1 cellular context compared by ENCODE assay signal in the genomic region with DNA sequence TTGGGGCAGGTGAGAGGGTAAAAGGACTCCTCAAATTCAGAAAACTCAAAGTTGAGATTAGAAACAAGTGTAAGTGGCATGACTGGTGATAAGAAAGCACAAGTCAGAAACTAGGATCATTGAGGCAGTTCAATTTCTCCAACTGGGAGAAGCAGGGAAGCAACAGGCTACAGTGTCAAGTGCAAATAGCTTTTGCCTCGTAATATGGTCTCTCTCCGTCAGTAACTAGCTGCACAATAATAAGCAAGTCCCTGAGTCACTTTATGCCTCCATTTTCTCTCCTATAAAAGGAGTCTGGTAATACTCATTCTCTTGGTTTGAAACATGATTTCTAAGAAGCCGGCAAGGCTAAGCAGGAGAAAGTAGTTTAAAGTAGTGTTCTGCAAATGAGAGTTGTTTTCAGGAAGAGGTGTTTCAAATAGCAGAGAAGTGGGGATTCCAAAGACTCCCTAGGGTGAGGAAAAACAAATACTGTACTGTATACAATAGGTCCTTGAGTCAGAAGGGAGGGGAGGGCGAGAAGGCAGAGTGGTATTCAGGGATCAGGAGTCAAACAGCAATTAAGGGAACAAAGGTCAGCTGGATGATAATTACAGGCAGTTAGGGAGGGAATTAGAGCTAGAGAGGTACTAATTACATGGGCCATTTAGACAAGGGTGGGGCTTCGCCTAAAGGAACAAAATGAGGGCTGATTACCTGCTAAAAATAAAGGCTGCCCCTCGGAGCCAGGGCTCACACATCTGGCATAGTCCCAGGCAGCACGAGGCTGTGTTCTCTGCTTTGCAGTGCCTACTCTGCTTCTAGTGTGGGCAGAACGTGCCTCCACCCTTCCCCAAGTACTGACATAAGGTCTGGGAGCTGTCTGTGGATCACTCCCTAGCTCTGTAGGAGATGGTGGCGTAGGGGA.
TF ChIP-seq lines count a peak whose summit lies in the region.

No MANE protein-coding gene starts in this region.

TF ChIP-seq in HEK293, 187 proteins besides CTCF, POLR2A, EP300 and RAD21 (continued from another document and continues in another):
- TF ChIP-seq, protein P1, sequence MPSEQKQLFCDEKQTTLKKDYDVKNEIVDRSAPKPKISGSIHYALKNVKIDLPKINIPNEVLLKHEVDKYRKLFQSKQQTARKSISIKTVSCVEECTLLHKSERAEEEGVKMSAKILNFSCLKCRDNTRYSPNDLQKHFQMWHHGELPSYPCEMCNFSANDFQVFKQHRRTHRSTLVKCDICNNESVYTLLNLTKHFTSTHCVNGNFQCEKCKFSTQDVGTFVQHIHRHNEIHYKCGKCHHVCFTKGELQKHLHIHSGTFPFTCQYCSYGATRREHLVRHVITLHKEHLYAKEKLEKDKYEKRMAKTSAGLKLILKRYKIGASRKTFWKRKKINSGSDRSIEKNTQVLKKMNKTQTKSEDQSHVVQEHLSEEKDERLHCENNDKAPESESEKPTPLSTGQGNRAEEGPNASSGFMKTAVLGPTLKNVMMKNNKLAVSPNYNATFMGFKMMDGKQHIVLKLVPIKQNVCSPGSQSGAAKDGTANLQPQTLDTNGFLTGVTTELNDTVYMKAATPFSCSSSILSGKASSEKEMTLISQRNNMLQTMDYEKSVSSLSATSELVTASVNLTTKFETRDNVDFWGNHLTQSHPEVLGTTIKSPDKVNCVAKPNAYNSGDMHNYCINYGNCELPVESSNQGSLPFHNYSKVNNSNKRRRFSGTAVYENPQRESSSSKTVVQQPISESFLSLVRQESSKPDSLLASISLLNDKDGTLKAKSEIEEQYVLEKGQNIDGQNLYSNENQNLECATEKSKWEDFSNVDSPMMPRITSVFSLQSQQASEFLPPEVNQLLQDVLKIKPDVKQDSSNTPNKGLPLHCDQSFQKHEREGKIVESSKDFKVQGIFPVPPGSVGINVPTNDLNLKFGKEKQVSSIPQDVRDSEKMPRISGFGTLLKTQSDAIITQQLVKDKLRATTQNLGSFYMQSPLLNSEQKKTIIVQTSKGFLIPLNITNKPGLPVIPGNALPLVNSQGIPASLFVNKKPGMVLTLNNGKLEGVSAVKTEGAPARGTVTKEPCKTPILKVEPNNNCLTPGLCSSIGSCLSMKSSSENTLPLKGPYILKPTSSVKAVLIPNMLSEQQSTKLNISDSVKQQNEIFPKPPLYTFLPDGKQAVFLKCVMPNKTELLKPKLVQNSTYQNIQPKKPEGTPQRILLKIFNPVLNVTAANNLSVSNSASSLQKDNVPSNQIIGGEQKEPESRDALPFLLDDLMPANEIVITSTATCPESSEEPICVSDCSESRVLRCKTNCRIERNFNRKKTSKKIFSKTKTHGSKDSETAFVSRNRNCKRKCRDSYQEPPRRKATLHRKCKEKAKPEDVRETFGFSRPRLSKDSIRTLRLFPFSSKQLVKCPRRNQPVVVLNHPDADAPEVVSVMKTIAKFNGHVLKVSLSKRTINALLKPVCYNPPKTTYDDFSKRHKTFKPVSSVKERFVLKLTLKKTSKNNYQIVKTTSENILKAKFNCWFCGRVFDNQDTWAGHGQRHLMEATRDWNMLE (tag by site-specific recombination; conservative IDR thresholded peaks at IDR 0.05; ENCODE audit: low read depth): peak; percentile 25; the same call in 1 of the 2 replicates
- TF ChIP-seq ZNF776 (tag by site-specific recombination; IDR thresholded peaks at IDR 0.05; ENCODE audit: borderline replicate concordance): no peak
- TF ChIP-seq ZNF76 (tag by site-specific recombination; IDR thresholded peaks at IDR 0.05; ENCODE audit: borderline replicate concordance, low read depth): no peak
- peak; percentile 77 for TF ChIP-seq TRIM28 (IDR thresholded peaks at IDR 0.05; ENCODE audit: borderline replicate concordance, low read length)
- TF ChIP-seq ZNF426 (tag by site-specific recombination; IDR thresholded peaks at IDR 0.05): no peak
- no peak for TF ChIP-seq ZNF155 (tag by site-specific recombination; IDR thresholded peaks at IDR 0.05)
- no peak for TF ChIP-seq KLF16 (tag by site-specific recombination; IDR thresholded peaks at IDR 0.05)
- TF ChIP-seq, protein P2, sequence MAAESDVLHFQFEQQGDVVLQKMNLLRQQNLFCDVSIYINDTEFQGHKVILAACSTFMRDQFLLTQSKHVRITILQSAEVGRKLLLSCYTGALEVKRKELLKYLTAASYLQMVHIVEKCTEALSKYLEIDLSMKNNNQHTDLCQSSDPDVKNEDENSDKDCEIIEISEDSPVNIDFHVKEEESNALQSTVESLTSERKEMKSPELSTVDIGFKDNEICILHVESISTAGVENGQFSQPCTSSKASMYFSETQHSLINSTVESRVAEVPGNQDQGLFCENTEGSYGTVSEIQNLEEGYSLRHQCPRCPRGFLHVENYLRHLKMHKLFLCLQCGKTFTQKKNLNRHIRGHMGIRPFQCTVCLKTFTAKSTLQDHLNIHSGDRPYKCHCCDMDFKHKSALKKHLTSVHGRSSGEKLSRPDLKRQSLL (tag by site-specific recombination; IDR thresholded peaks at IDR 0.05): peak; percentile 58; the same call in 1 of the 2 replicates
- no peak for TF ChIP-seq ZNF514 (tag by site-specific recombination; IDR thresholded peaks at IDR 0.05)
- TF ChIP-seq ZNF362 (tag by site-specific recombination; IDR thresholded peaks at IDR 0.05): no peak
- peak; percentile 83 for TF ChIP-seq ZNF664 (tag by site-specific recombination; IDR thresholded peaks at IDR 0.05)
- TF ChIP-seq BCL11A (tag by site-specific recombination; IDR thresholded peaks at IDR 0.05; ENCODE audit: low read depth): peak; percentile 63; the same call in 1 of the 2 replicates
- no peak for TF ChIP-seq ZBTB20 (tag by site-specific recombination; IDR thresholded peaks at IDR 0.05)
- TF ChIP-seq KLF1 (tag by site-specific recombination; IDR thresholded peaks at IDR 0.05): peak; percentile 97
- TF ChIP-seq, protein P3, sequence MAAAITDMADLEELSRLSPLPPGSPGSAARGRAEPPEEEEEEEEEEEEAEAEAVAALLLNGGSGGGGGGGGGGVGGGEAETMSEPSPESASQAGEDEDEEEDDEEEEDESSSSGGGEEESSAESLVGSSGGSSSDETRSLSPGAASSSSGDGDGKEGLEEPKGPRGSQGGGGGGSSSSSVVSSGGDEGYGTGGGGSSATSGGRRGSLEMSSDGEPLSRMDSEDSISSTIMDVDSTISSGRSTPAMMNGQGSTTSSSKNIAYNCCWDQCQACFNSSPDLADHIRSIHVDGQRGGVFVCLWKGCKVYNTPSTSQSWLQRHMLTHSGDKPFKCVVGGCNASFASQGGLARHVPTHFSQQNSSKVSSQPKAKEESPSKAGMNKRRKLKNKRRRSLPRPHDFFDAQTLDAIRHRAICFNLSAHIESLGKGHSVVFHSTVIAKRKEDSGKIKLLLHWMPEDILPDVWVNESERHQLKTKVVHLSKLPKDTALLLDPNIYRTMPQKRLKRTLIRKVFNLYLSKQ (tag by site-specific recombination; IDR thresholded peaks at IDR 0.05; ENCODE audit: borderline replicate concordance): no peak
- peak; percentile 68; the same call in 1 of the 2 replicates for TF ChIP-seq ZSCAN23 (tag by site-specific recombination; IDR thresholded peaks at IDR 0.05)
- no peak for TF ChIP-seq ZNF785 (tag by site-specific recombination; IDR thresholded peaks at IDR 0.05)
- no peak for TF ChIP-seq ZNF660 (tag by site-specific recombination; IDR thresholded peaks at IDR 0.05)
- TF ChIP-seq ZNF529 (tag by site-specific recombination; IDR thresholded peaks at IDR 0.05; ENCODE audit: insufficient replicate concordance): no peak
- TF ChIP-seq, protein P4, sequence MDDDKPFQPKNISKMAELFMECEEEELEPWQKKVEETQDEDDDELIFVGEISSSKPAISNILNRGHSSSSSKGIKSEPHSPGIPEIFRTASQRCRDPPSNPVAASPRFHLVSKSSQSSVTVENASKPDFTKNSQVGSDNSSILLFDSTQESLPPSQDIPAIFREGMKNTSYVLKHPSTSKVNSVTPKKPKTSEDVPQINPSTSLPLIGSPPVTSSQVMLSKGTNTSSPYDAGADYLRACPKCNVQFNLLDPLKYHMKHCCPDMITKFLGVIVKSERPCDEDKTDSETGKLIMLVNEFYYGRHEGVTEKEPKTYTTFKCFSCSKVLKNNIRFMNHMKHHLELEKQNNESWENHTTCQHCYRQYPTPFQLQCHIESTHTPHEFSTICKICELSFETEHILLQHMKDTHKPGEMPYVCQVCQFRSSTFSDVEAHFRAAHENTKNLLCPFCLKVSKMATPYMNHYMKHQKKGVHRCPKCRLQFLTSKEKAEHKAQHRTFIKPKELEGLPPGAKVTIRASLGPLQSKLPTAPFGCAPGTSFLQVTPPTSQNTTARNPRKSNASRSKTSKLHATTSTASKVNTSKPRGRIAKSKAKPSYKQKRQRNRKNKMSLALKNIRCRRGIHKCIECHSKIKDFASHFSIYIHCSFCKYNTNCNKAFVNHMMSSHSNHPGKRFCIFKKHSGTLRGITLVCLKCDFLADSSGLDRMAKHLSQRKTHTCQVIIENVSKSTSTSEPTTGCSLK (tag by site-specific recombination; IDR thresholded peaks at IDR 0.05): no peak
- TF ChIP-seq ZNF175 (tag by site-specific recombination; IDR thresholded peaks at IDR 0.05): no peak
- peak; percentile 88 for TF ChIP-seq PRDM6 (tag by site-specific recombination; IDR thresholded peaks at IDR 0.05)
- TF ChIP-seq SP7 (tag by site-specific recombination; IDR thresholded peaks at IDR 0.05): peak; percentile 100
- peak; percentile 4; the same call in 1 of the 2 replicates for TF ChIP-seq SP2 (tag by site-specific recombination; IDR thresholded peaks at IDR 0.05)
- TF ChIP-seq ZNF510 (tag by site-specific recombination; IDR thresholded peaks at IDR 0.05; ENCODE audit: insufficient replicate concordance): no peak
- TF ChIP-seq ZNF133 (tag by site-specific recombination; IDR thresholded peaks at IDR 0.05): no peak
- no peak for TF ChIP-seq ZNF174 (tag by site-specific recombination; IDR thresholded peaks at IDR 0.05)
- TF ChIP-seq ZNF623 (tag by site-specific recombination; IDR thresholded peaks at IDR 0.05): no peak
- no peak for TF ChIP-seq ZNF211 (tag by site-specific recombination; IDR thresholded peaks at IDR 0.05; ENCODE audit: low read depth)
- TF ChIP-seq ZSCAN16 (tag by site-specific recombination; IDR thresholded peaks at IDR 0.05): no peak
- TF ChIP-seq ZNF398 (tag by site-specific recombination; IDR thresholded peaks at IDR 0.05): peak; percentile 88
- TF ChIP-seq OSR2 (tag by site-specific recombination; IDR thresholded peaks at IDR 0.05): peak; percentile 96
- TF ChIP-seq ZNF394 (tag by site-specific recombination; IDR thresholded peaks at IDR 0.05; ENCODE audit: borderline replicate concordance): no peak
- no peak for TF ChIP-seq ZSCAN30 (tag by site-specific recombination; IDR thresholded peaks at IDR 0.05)
- TF ChIP-seq, protein P5, sequence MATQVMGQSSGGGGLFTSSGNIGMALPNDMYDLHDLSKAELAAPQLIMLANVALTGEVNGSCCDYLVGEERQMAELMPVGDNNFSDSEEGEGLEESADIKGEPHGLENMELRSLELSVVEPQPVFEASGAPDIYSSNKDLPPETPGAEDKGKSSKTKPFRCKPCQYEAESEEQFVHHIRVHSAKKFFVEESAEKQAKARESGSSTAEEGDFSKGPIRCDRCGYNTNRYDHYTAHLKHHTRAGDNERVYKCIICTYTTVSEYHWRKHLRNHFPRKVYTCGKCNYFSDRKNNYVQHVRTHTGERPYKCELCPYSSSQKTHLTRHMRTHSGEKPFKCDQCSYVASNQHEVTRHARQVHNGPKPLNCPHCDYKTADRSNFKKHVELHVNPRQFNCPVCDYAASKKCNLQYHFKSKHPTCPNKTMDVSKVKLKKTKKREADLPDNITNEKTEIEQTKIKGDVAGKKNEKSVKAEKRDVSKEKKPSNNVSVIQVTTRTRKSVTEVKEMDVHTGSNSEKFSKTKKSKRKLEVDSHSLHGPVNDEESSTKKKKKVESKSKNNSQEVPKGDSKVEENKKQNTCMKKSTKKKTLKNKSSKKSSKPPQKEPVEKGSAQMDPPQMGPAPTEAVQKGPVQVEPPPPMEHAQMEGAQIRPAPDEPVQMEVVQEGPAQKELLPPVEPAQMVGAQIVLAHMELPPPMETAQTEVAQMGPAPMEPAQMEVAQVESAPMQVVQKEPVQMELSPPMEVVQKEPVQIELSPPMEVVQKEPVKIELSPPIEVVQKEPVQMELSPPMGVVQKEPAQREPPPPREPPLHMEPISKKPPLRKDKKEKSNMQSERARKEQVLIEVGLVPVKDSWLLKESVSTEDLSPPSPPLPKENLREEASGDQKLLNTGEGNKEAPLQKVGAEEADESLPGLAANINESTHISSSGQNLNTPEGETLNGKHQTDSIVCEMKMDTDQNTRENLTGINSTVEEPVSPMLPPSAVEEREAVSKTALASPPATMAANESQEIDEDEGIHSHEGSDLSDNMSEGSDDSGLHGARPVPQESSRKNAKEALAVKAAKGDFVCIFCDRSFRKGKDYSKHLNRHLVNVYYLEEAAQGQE (tag by site-specific recombination; IDR thresholded peaks at IDR 0.05): no peak
- no peak for TF ChIP-seq ZNF350 (tag by site-specific recombination; IDR thresholded peaks at IDR 0.05)
- 0 out of 2 replicates have a peak, but pooled peaks have one; percentile 46 for TF ChIP-seq ZBTB21 (tag by site-specific recombination; IDR thresholded peaks at IDR 0.05)
- peak; percentile 79 for TF ChIP-seq ZBTB48 (tag by site-specific recombination; IDR thresholded peaks at IDR 0.05)
- peak; percentile 100 for TF ChIP-seq WT1 (tag by site-specific recombination; IDR thresholded peaks at IDR 0.05)
